In genomic region chr18:13216092-13216582, GRCh38 we compare ENCODE assay signal across 7 cellular contexts. TPM values are rescaled to one million over a fixed set of nuclear protein-coding genes. Genes with fewer than 3 reads are reported as not detected.
A peak's percentile ranks its signal among the peaks of the same experiment; 100 is the strongest.
DNase-seq lines count a peak whose midpoint lies in the region; ATAC-seq and TF ChIP-seq lines count a peak whose summit lies in the region.

No MANE protein-coding gene starts in this region.

- CTCF ChIA-PET in T-cell (lab: Charles Lee): interaction anchor here (0.6 to 1.7 kb wide), 33 partner anchors 9 to 621 kb away, joined by 3 to 8 read pairs (median 4); partner anchors contain the start of genes CEP192 (in 1 of the 2), FAM210A (in 1 of the 2) and RNMT (in 1 of the 2)

- peaks cover 31 to 34% (median 34%) of the 10 kb centered on the region in 3 donors for H3K4me1 Mint-ChIP-seq in T-cell

- no peaks in the 10 kb centered on the region for H3K36me3 Mint-ChIP-seq in T-cell

- POLR2A ChIA-PET in T-cell (lab: Charles Lee): interaction anchor here (0.5 to 1.1 kb wide), 3 partner anchors 14 to 209 kb away, joined by 3 to 5 read pairs (median 3); no protein-coding TSS in a partner anchor

- DNase-seq in MV-4-11 (lab: John Stamatoyannopoulos, UW): peak; percentile 99
- DNase-seq in T-cell: peak in 31 of 34 experiments; percentile 19 to 61 (median 40)
- DNase-seq in astrocyte of the cerebellum (ENCODE audit: low read depth): peak; percentile 33
- DNase-seq in left ventricle myocardium superior: peak; percentile 82
- DNase-seq in renal cortical epithelial cell (ENCODE audit: low read depth): peak; percentile 57

- H3K9me3 Mint-ChIP-seq in T-cell: no peaks in the 10 kb centered on the region

- peak overlapping the region; percentile 85 to 89 (median 86) for H3K4me3 Mint-ChIP-seq in T-cell

- intact Hi-C loops in left ventricle myocardium superior (cut with micrococcal nuclease): loop anchor here (5.0 kb wide), 1 partner anchor 316 kb away; no protein-coding TSS in a partner anchor

- H3K4me3 ChIP-seq in GM12875 (ENCODE audit: low read depth, low read length) (no peak overlapping the region), astrocyte of the cerebellum (ENCODE audit: low read depth, low read length) (no peak overlapping the region)

- TF ChIP-seq CTCF in GM12875 (IDR thresholded peaks at IDR 0.05; ENCODE audit: borderline replicate concordance, insufficient read depth, low read depth, low read length): peak; percentile 52; the same call in 1 of the 2 replicates
- peak; percentile 71 for TF ChIP-seq CTCF in astrocyte of the cerebellum (IDR thresholded peaks at IDR 0.05; ENCODE audit: low read depth, low read length, missing control alignments)

- peak overlapping the region; percentile 69 to 88 for H3K27ac Mint-ChIP-seq in T-cell

- no peak for TF ChIP-seq POLR2A in GM18505 (IDR thresholded peaks at IDR 0.05; ENCODE audit: borderline replicate concordance, extremely low read depth, insufficient read depth, insufficient read length)

- H3K27me3 Mint-ChIP-seq in T-cell: peaks cover 7 to 18% of the 10 kb centered on the region in 2 donors

- ATAC-seq in T-cell (replicated peaks in 1 of 4) (peak; percentile 54 to 64 (median 57)), left ventricle myocardium superior (peak; percentile 70), GM18505 (IDR thresholded peaks at IDR 0.05; ENCODE audit: unreplicated experiment) (no peak)

- in situ Hi-C loops in astrocyte of the cerebellum (cut with HindIII; ENCODE audit: low sequenced_read_pairs): no loop called here

RNA-seq across cellular contexts. Expression of gene LDLRAD4, which starts 2.4 kb away (rescaled TPM):
- total RNA-seq in T-cell (10 to 100 TPM; 57.6 to 80.8 (median 72.4) TPM), left ventricle myocardium superior (26.0 TPM), renal cortical epithelial cell (0.87 and 4.3 TPM in 2 replicates)

Comparison
In these comparisons a context has a peak if more than half of its experiments do, and no peak if none do; other contexts are left out.
1. DNase-seq: peak in every context shown above with its lines; median percentile 99 in MV-4-11; 82 in left ventricle myocardium superior; 57 in renal cortical epithelial cell; 40 in T-cell; 33 in astrocyte of the cerebellum.